8 cellular contexts compared by ENCODE assay signal in genomic region chr11:8209208-8209807, GRCh38. TPM values are rescaled to one million over a fixed set of nuclear protein-coding genes. Genes with fewer than 3 reads are reported as not detected.
DNase-seq lines count a peak whose midpoint lies in the region; ATAC-seq and TF ChIP-seq lines count a peak whose summit lies in the region.

No MANE protein-coding gene starts in this region.

- no peaks in the 10 kb centered on the region for H3K36me3 Mint-ChIP-seq in stimulated activated naive B cell treated with anti-CD40 and anti-IgM and Interleukin-4, amounts not matched to agents 10 μg/mL and 1 μg/mL and 100 μg/mL, for 72 hours

- no peaks in the 10 kb centered on the region for H3K4me1 ChIP-seq in foreskin keratinocyte

- peaks cover 11% of the 10 kb centered on the region for H3K27me3 ChIP-seq in foreskin keratinocyte

- in situ Hi-C loops in SK-MEL-5 (cut with HindIII; ENCODE audit: low pct_unique_long_range_greater_than_20kb, low sequenced_read_pairs), result no loop called here

- H3K4me3 Mint-ChIP-seq in stimulated activated naive B cell treated with anti-CD40 and anti-IgM and Interleukin-4, amounts not matched to agents 10 μg/mL and 1 μg/mL and 100 μg/mL, for 72 hours, result no peak overlapping the region

- H3K27ac Mint-ChIP-seq in stimulated activated naive B cell treated with anti-CD40 and anti-IgM and Interleukin-4, amounts not matched to agents 10 μg/mL and 1 μg/mL and 100 μg/mL, for 72 hours, result no peak overlapping the region

- ATAC-seq in foreskin keratinocyte (peak; percentile 25), GM18520 (IDR thresholded peaks at IDR 0.05; ENCODE audit: unreplicated experiment) (no peak), GM19463 (IDR thresholded peaks at IDR 0.05; ENCODE audit: unreplicated experiment) (no peak)
- ATAC-seq in stimulated activated naive B cell treated with anti-CD40 and anti-IgM and Interleukin-4, amounts not matched to agents 10 μg/mL and 1 μg/mL and 100 μg/mL, for 72 hours (replicated peaks), result peak; percentile 31 to 50

- DNase-seq in activated T-cell treated with anti-CD3 and anti-CD28 coated beads for 24 hours (ENCODE audit: low read depth) (peak; percentile 13), activated T-cell treated with anti-CD3 and anti-CD28 coated beads for 4 hours (no peak), SK-MEL-5 (ENCODE audit: low read depth, low spot score) (peak; percentile 50), foreskin keratinocyte (no peak), 8988T (no peak)
- peak; percentile 35 for DNase-seq in stimulated activated naive B cell treated with anti-CD40 and anti-IgM and Interleukin-4, amounts not matched to agents 10 μg/mL and 1 μg/mL and 100 μg/mL, for 72 hours

- H3K27me3 Mint-ChIP-seq in stimulated activated naive B cell treated with anti-CD40 and anti-IgM and Interleukin-4, amounts not matched to agents 10 μg/mL and 1 μg/mL and 100 μg/mL, for 72 hours, result no peaks in the 10 kb centered on the region

- TF ChIP-seq CTCF in foreskin keratinocyte (conservative IDR thresholded peaks at IDR 0.05), result peak; percentile 56

- peaks cover 16 to 38% of the 10 kb centered on the region in 2 donors for H3K4me1 Mint-ChIP-seq in stimulated activated naive B cell treated with anti-CD40 and anti-IgM and Interleukin-4, amounts not matched to agents 10 μg/mL and 1 μg/mL and 100 μg/mL, for 72 hours

- H3K9me3 Mint-ChIP-seq in stimulated activated naive B cell treated with anti-CD40 and anti-IgM and Interleukin-4, amounts not matched to agents 10 μg/mL and 1 μg/mL and 100 μg/mL, for 72 hours, result no peaks in the 10 kb centered on the region

- H3K27ac ChIP-seq in foreskin keratinocyte, result no peak overlapping the region

RNA-seq across cellular contexts. Expression of gene RIC3, which starts 40.5 kb away (rescaled TPM):
- total RNA-seq in SK-MEL-5 (2014; rRNA removed; shearing (Covaris generic)), result 0.34 and 2.6 TPM in 2 replicates
- polyA plus RNA-seq in SK-MEL-5 (2015; cell fraction: cytosol; rRNA removed), result 1.2 and 3.1 TPM in 2 replicates
- 45.0 and 51.4 TPM in 2 replicates for polyA plus RNA-seq in SK-MEL-5 (2015; cell fraction: nucleus; rRNA removed)
- total RNA-seq in foreskin keratinocyte, result 0.39 and 0.71 TPM in 2 replicates
- polyA plus RNA-seq in foreskin keratinocyte, result 0.02 and 0.10 TPM in 2 replicates

RNA-seq across cellular contexts. Expression of gene LMO1, which starts 54.4 kb away (rescaled TPM):
- total RNA-seq in SK-MEL-5 (2014; rRNA removed; shearing (Covaris generic)), result 0.29 TPM in 1 of 2 replicates, not detected in the other
- 0.31 and 0.47 TPM in 2 replicates for polyA plus RNA-seq in SK-MEL-5 (2015; cell fraction: cytosol; rRNA removed)
- 0.39 and 2.2 TPM in 2 replicates for polyA plus RNA-seq in SK-MEL-5 (2015; cell fraction: nucleus; rRNA removed)
- total RNA-seq in foreskin keratinocyte, result not detected in 2 replicates
- polyA plus RNA-seq in foreskin keratinocyte, result not detected in 2 replicates

Comparison
In these comparisons a context has a peak if more than half of its experiments do, and no peak if none do; other contexts are left out.
1. DNase-seq: peak in activated T-cell treated with anti-CD3 and anti-CD28 coated beads for 24 hours (single experiment), SK-MEL-5 (single experiment) and stimulated activated naive B cell treated with anti-CD40 and anti-IgM and Interleukin-4, amounts not matched to agents 10 μg/mL and 1 μg/mL and 100 μg/mL, for 72 hours (single experiment); none in activated T-cell treated with anti-CD3 and anti-CD28 coated beads for 4 hours (single experiment), foreskin keratinocyte (0 of 2) and 8988T (single experiment).
2. ATAC-seq: peak in foreskin keratinocyte (single experiment) and stimulated activated naive B cell treated with anti-CD40 and anti-IgM and Interleukin-4, amounts not matched to agents 10 μg/mL and 1 μg/mL and 100 μg/mL, for 72 hours (2 of 2); none in GM18520 (single experiment) and GM19463 (single experiment).